Comparison of ENCODE assay signal across 20 cellular contexts in the genomic region with DNA sequence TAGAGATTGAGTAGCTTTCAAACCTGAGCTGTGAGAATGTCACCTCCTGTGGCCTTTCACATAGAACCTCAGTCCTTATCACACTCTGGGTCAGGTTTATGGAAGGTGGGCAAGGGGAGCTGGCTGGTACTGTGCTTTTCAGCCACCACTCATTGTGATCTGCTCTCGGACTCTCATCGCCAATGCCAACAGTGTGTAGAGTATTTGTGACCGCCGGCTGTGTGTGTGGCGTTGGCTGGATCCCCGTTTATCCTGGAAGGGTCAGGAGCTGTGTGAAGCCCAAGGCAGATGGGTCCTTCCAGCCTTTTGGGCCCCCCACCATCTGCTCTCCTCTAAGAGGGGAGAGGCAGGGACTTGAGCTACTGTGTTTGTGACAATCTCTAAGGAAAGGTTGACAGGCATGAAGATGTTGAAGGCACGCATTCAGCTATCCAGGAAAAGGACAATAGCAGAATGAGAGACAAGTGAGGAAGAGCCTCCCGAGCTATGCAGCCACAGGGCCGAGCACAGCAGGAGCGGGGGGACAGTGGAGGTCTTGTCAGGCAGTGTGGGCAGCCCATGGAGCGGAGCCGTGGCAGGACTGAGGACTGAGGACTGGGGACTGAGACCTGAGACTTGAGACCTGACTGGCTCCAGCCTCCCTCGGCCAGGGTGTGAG.
"Had no signal": no experiment of that assay in that cellular context is flagged by ENCODE, and none has a peak within 500 bp of the region (broad histone marks: within the 10 kb centered on the region; RNA-seq: fewer than 3 reads in every experiment).

No MANE protein-coding gene starts in this region.

- H3K36me3 ChIP-seq: brain microvascular endothelial cell, neutrophil, right atrium auricular region, suprapubic skin had no signal

- H3K27me3 Mint-ChIP-seq: activated naive CD4-positive, alpha-beta T cell treated with anti-CD3 and anti-CD28 coated beads, Interleukin-2, amount 50 U/mL, for 24 hours had no signal

- H3K9me3 Mint-ChIP-seq: activated naive CD4-positive, alpha-beta T cell treated with anti-CD3 and anti-CD28 coated beads, Interleukin-2, amount 50 U/mL, for 24 hours had no signal

- H3K27me3 ChIP-seq: brain microvascular endothelial cell, foreskin keratinocyte, neutrophil, right atrium auricular region, suprapubic skin had no signal

- FAIRE-seq: TTC549 had no signal

- H3K4me3 Mint-ChIP-seq: activated naive CD4-positive, alpha-beta T cell treated with anti-CD3 and anti-CD28 coated beads, Interleukin-2, amount 50 U/mL, for 24 hours had no signal

- ATAC-seq: foreskin keratinocyte; stimulated activated naive CD8-positive, alpha-beta T cell treated with anti-CD3 and anti-CD28 coated beads, Interleukin-15, Interleukin-2, amounts not matched to agents 100 U/mL and 50 U/mL, for 24 hours had no signal

- H3K4me1 ChIP-seq: foreskin keratinocyte, right atrium auricular region, suprapubic skin had no signal

- H3K27ac Mint-ChIP-seq: activated naive CD4-positive, alpha-beta T cell treated with anti-CD3 and anti-CD28 coated beads, Interleukin-2, amount 50 U/mL, for 24 hours had no signal

- DNase-seq: activated CD4-positive, alpha-beta T cell treated with anti-CD3 and anti-CD28 coated beads, Interleukin-2, amount 50 U/mL, for 4 hours; activated CD4-positive, CD25-positive, alpha-beta regulatory T cell; activated T-cell treated with anti-CD3 and anti-CD28 coated beads, Interleukin-2, amount 50 U/mL, for 1 hour; amygdala; brain microvascular endothelial cell; cortex of kidney; effector CD8-positive, alpha-beta T cell; foreskin keratinocyte; head of caudate nucleus; kidney glomerular epithelial cell; mesendoderm; stimulated activated CD4-positive, alpha-beta T cell treated with anti-CD3 and anti-CD28 coated beads, Interleukin-4, amount 100 ng/mL, for 1 hour; stimulated activated naive CD8-positive, alpha-beta T cell treated with anti-CD3 and anti-CD28 coated beads, Interleukin-15, Interleukin-2, amounts not matched to agents 100 U/mL and 50 U/mL, for 24 hours; SW 1271; trophoblast cell had no signal

- H3K9me3 ChIP-seq: neutrophil, right atrium auricular region, suprapubic skin had no signal

- H3K4me3 ChIP-seq: right atrium auricular region, suprapubic skin had no signal

- H3K27ac ChIP-seq: brain microvascular endothelial cell, foreskin keratinocyte, neutrophil, right atrium auricular region, suprapubic skin had no signal
